ENCODE assay signal across 13 cellular contexts in genomic region chr15:50318697-50319096, GRCh38. TPM values are rescaled to one million over a fixed set of nuclear protein-coding genes. Genes with fewer than 3 reads are reported as not detected.
DNase-seq lines count a peak whose midpoint lies in the region; ATAC-seq, FAIRE-seq and TF ChIP-seq lines count a peak whose summit lies in the region.
"Had no signal": no experiment of that assay in that cellular context is flagged by ENCODE, and none has a peak within 500 bp of the region (broad histone marks: within the 10 kb centered on the region; RNA-seq: fewer than 3 reads in every experiment).

No MANE protein-coding gene starts in this region.

- H3K9me3 Mint-ChIP-seq in activated T-cell treated with anti-CD3 and anti-CD28 coated beads, Interleukin-2, amount 50 U/mL, for 4 hours, result no peaks in the 10 kb centered on the region
- no peaks in the 10 kb centered on the region for H3K9me3 Mint-ChIP-seq in dendritic cell treated with granulocyte-macrophage colony-stimulating factor and Interleukin-4, amounts not matched to agents 40 ng/mL and 50 ng/mL, for 4 days
- H3K9me3 Mint-ChIP-seq in stimulated activated effector memory CD8-positive, alpha-beta T cell treated with anti-CD3 and anti-CD28 coated beads, Interleukin-12 subunit alpha, Interleukin-12 subunit beta, amount 100 ng/mL, for 72 hours, result no peaks in the 10 kb centered on the region

- no peak for TF ChIP-seq POLR2A in gastroesophageal sphincter (IDR thresholded peaks at IDR 0.05)

- intact Hi-C loops in dendritic cell treated with granulocyte-macrophage colony-stimulating factor and Interleukin-4, amounts not matched to agents 40 ng/mL and 50 ng/mL, for 4 days (cut with micrococcal nuclease), result loop anchor here (10.0 kb wide), 2 partner anchors 174 to 1084 kb away; no protein-coding TSS in a partner anchor

- H3K27me3 ChIP-seq in gastroesophageal sphincter (no peaks in the 10 kb centered on the region), small intestine (ENCODE audit: control insufficient read depth in 2 of 2, insufficient read depth in 2 of 2, low read length in 2 of 2) (no peaks in the 10 kb centered on the region)
- H3K27me3 ChIP-seq: uterus had no signal

- H3K4me1 Mint-ChIP-seq in activated T-cell treated with anti-CD3 and anti-CD28 coated beads, Interleukin-2, amount 50 U/mL, for 4 hours (ENCODE audit: low read depth), result peaks cover 19% of the 10 kb centered on the region
- peaks cover 22% of the 10 kb centered on the region for H3K4me1 Mint-ChIP-seq in T-helper 17 cell
- no peaks in the 10 kb centered on the region for H3K4me1 Mint-ChIP-seq in dendritic cell treated with granulocyte-macrophage colony-stimulating factor and Interleukin-4, amounts not matched to agents 40 ng/mL and 50 ng/mL, for 4 days (ENCODE audit: low read depth)
- peaks cover 14% of the 10 kb centered on the region for H3K4me1 Mint-ChIP-seq in stimulated activated effector memory CD8-positive, alpha-beta T cell treated with anti-CD3 and anti-CD28 coated beads, Interleukin-12 subunit alpha, Interleukin-12 subunit beta, amount 100 ng/mL, for 72 hours

- H3K27ac Mint-ChIP-seq in T-helper 17 cell, result peak overlapping the region; percentile 92
- H3K27ac Mint-ChIP-seq in dendritic cell treated with granulocyte-macrophage colony-stimulating factor and Interleukin-4, amounts not matched to agents 40 ng/mL and 50 ng/mL, for 4 days, result peak overlapping the region; percentile 28
- peak overlapping the region; percentile 82 for H3K27ac Mint-ChIP-seq in stimulated activated effector memory CD8-positive, alpha-beta T cell treated with anti-CD3 and anti-CD28 coated beads, Interleukin-12 subunit alpha, Interleukin-12 subunit beta, amount 100 ng/mL, for 72 hours

- H3K4me1 ChIP-seq in gastroesophageal sphincter, result peaks cover 0 to 9% (median 0%) of the 10 kb centered on the region in 3 donors
- H3K4me1 ChIP-seq in small intestine (ENCODE audit: control insufficient read depth in 2 of 2, insufficient read depth in 1 of 2, low read depth in 1 of 2, low read length in 1 of 2), result no peaks in the 10 kb centered on the region
- H3K4me1 ChIP-seq: uterus had no signal

- H3K4me3 ChIP-seq in gastroesophageal sphincter, result no peak overlapping the region
- H3K4me3 ChIP-seq in small intestine (ENCODE audit: low read depth in 1 of 2, low read length in 2 of 2), result no peak overlapping the region
- H3K4me3 ChIP-seq: uterus had no signal

- peaks cover 6% of the 10 kb centered on the region for H3K36me3 Mint-ChIP-seq in activated T-cell treated with anti-CD3 and anti-CD28 coated beads, Interleukin-2, amount 50 U/mL, for 4 hours (ENCODE audit: insufficient read depth)
- H3K36me3 Mint-ChIP-seq in T-helper 17 cell (ENCODE audit: low read depth), result no peaks in the 10 kb centered on the region
- peaks cover 11% of the 10 kb centered on the region for H3K36me3 Mint-ChIP-seq in dendritic cell treated with granulocyte-macrophage colony-stimulating factor and Interleukin-4, amounts not matched to agents 40 ng/mL and 50 ng/mL, for 4 days (ENCODE audit: low read depth)
- H3K36me3 Mint-ChIP-seq in stimulated activated effector memory CD8-positive, alpha-beta T cell treated with anti-CD3 and anti-CD28 coated beads, Interleukin-12 subunit alpha, Interleukin-12 subunit beta, amount 100 ng/mL, for 72 hours, result peaks cover 5% of the 10 kb centered on the region

- H3K27ac ChIP-seq in gastroesophageal sphincter (no peak overlapping the region), small intestine (ENCODE audit: low read depth in 1 of 2, low read length in 1 of 2) (peak overlapping the region in 1 of 2 donors; percentile 31)
- H3K27ac ChIP-seq: uterus had no signal

- no peak for FAIRE-seq in small intestine (lab: Jason Lieb, UNC)
- FAIRE-seq: colon had no signal

- ATAC-seq in activated T-cell treated with anti-CD3 and anti-CD28 coated beads, Interleukin-2, amount 50 U/mL, for 4 hours, result no peak
- ATAC-seq in T-helper 17 cell (peak; percentile 50), gastroesophageal sphincter (no peak), GM18873 (IDR thresholded peaks at IDR 0.05; ENCODE audit: low FRiP score, unreplicated experiment) (no peak)
- no peak for ATAC-seq in stimulated activated effector memory CD8-positive, alpha-beta T cell treated with anti-CD3 and anti-CD28 coated beads, Interleukin-12 subunit alpha, Interleukin-12 subunit beta, amount 100 ng/mL, for 72 hours
- ATAC-seq: right cardiac atrium had no signal

- H3K9me3 ChIP-seq in T-helper 17 cell (ENCODE audit: control insufficient read depth, low read length, poor library complexity, severe bottlenecking) (no peaks in the 10 kb centered on the region), gastroesophageal sphincter (no peaks in the 10 kb centered on the region), small intestine (ENCODE audit: control insufficient read depth, low read depth) (no peaks in the 10 kb centered on the region)
- H3K9me3 ChIP-seq: uterus had no signal

- no peak for DNase-seq in activated T-cell treated with anti-CD3 and anti-CD28 coated beads, Interleukin-2, amount 50 U/mL, for 4 hours
- DNase-seq in activated T-cell treated with anti-CD3 and anti-CD28 coated beads for 4 hours (no peak), T-helper 17 cell (no peak), small intestine (no peak)
- DNase-seq in stimulated activated effector memory CD8-positive, alpha-beta T cell treated with anti-CD3 and anti-CD28 coated beads, Interleukin-12 subunit alpha, Interleukin-12 subunit beta, amount 100 ng/mL, for 72 hours (ENCODE audit: low spot score in 2 of 2), result no peak
- DNase-seq: NCI-H187, right cardiac atrium, uterus had no signal

- no peaks in the 10 kb centered on the region for H3K36me3 ChIP-seq in gastroesophageal sphincter
- H3K36me3 ChIP-seq in small intestine (ENCODE audit: control insufficient read depth in 2 of 2, insufficient read depth in 2 of 2, low read length in 2 of 2), result no peaks in the 10 kb centered on the region
- H3K36me3 ChIP-seq: uterus had no signal

- WGBS in gastroesophageal sphincter (ENCODE audit: low coverage in 1 of 2), 2 donors, result 85 to 98% methylated on average over 4 of the region's 4 CpGs
- WGBS in small intestine, 3 donors, result 77 to 93% (median 77%) methylated on average over 4 of the region's 4 CpGs

- no peaks in the 10 kb centered on the region for H3K27me3 Mint-ChIP-seq in activated T-cell treated with anti-CD3 and anti-CD28 coated beads, Interleukin-2, amount 50 U/mL, for 4 hours (ENCODE audit: low read depth)
- no peaks in the 10 kb centered on the region for H3K27me3 Mint-ChIP-seq in T-helper 17 cell
- no peaks in the 10 kb centered on the region for H3K27me3 Mint-ChIP-seq in dendritic cell treated with granulocyte-macrophage colony-stimulating factor and Interleukin-4, amounts not matched to agents 40 ng/mL and 50 ng/mL, for 4 days

- no peak for TF ChIP-seq CTCF in gastroesophageal sphincter (IDR thresholded peaks at IDR 0.05)

- peak overlapping the region; percentile 24 for H3K4me3 Mint-ChIP-seq in activated T-cell treated with anti-CD3 and anti-CD28 coated beads, Interleukin-2, amount 50 U/mL, for 4 hours
- H3K4me3 Mint-ChIP-seq in T-helper 17 cell, result peak overlapping the region; percentile 91
- no peak overlapping the region for H3K4me3 Mint-ChIP-seq in dendritic cell treated with granulocyte-macrophage colony-stimulating factor and Interleukin-4, amounts not matched to agents 40 ng/mL and 50 ng/mL, for 4 days
- peak overlapping the region; percentile 55 for H3K4me3 Mint-ChIP-seq in stimulated activated effector memory CD8-positive, alpha-beta T cell treated with anti-CD3 and anti-CD28 coated beads, Interleukin-12 subunit alpha, Interleukin-12 subunit beta, amount 100 ng/mL, for 72 hours

- no peak for TF ChIP-seq EP300 in gastroesophageal sphincter (IDR thresholded peaks at IDR 0.05)

RNA-seq across cellular contexts. Expression of gene GABPB1, which starts 36.3 kb away (rescaled TPM):
- 10 to 100 TPM; 54.6 to 65.8 (median 58.9) TPM for total RNA-seq in activated T-cell treated with anti-CD3 and anti-CD28 coated beads, Interleukin-2, amount 50 U/mL, for 4 hours
- total RNA-seq in T-helper 17 cell (10 to 100 TPM; 25.9 to 32.3 TPM), gastroesophageal sphincter (10 to 100 TPM; 15.8 to 26.1 (median 17.8) TPM)
- polyA plus RNA-seq in small intestine, result 1 to 10 TPM; 4.3 to 7.6 (median 5.6) TPM

RNA-seq across cellular contexts. Expression of gene HDC, which starts 53.2 kb away (rescaled TPM):
- 1 to 10 TPM in 1 of 3 donors, under 1 TPM in 2; 0.29 to 1.5 (median 0.71) TPM for total RNA-seq in activated T-cell treated with anti-CD3 and anti-CD28 coated beads, Interleukin-2, amount 50 U/mL, for 4 hours
- total RNA-seq in T-helper 17 cell (1 to 10 TPM; 3.5 to 8.1 TPM), gastroesophageal sphincter (1 to 10 TPM in 3 of 4 donors, not detected in 1; 3.1 to 4.2 (median 4.0) TPM)
- under 1 TPM in 1 of 3 donors, not detected in 2; 0.54 TPM for polyA plus RNA-seq in small intestine
- total RNA-seq: fibroblast of villous mesenchyme had no signal
- polyA plus RNA-seq: right cardiac atrium had no signal

Comparison
In these comparisons a context has a peak if more than half of its experiments do, and no peak if none do; other contexts are left out.
1. H3K27ac Mint-ChIP-seq: peak in every context shown above with its lines; median percentile 92 in T-helper 17 cell; 82 in stimulated activated effector memory CD8-positive, alpha-beta T cell treated with anti-CD3 and anti-CD28 coated beads, Interleukin-12 subunit alpha, Interleukin-12 subunit beta, amount 100 ng/mL, for 72 hours; 28 in dendritic cell treated with granulocyte-macrophage colony-stimulating factor and Interleukin-4, amounts not matched to agents 40 ng/mL and 50 ng/mL, for 4 days.